Comparison of ENCODE assay signal across 1 cellular context in genomic region chr1:184152944-184153343, GRCh38.
TF ChIP-seq lines count a peak whose summit lies in the region.

No MANE protein-coding gene starts in this region.

TF ChIP-seq in GM12878, 131 proteins besides CTCF, POLR2A, EP300 and RAD21 (continued from another document):
- no peak for TF ChIP-seq YY1 (IDR thresholded peaks at IDR 0.05; ENCODE audit: low read depth, low read length)
- no peak for TF ChIP-seq IKZF2 (IDR thresholded peaks at IDR 0.05)
- TF ChIP-seq KLF5 (IDR thresholded peaks at IDR 0.05; ENCODE audit: partially characterized antibody) = no peak
